8 cellular contexts compared by ENCODE assay signal in genomic region chr1:93042134-93042821, GRCh38. TPM values are rescaled to one million over a fixed set of nuclear protein-coding genes. Genes with fewer than 3 reads are reported as not detected.
A peak's percentile ranks its signal among the peaks of the same experiment; 100 is the strongest.
DNase-seq lines count a peak whose midpoint lies in the region; ATAC-seq, FAIRE-seq and TF ChIP-seq lines count a peak whose summit lies in the region.

No MANE protein-coding gene starts in this region.

- ATAC-seq in HG03280 (IDR thresholded peaks at IDR 0.05; ENCODE audit: unreplicated experiment) (peak; percentile 99), aorta (ENCODE audit: low FRiP score) (no peak)
- peak; percentile 93 for ATAC-seq in stimulated activated memory B cell treated with anti-CD40 and anti-IgM and Interleukin-4, amounts not matched to agents 10 μg/mL and 1 μg/mL and 100 μg/mL, for 72 hours

- peak overlapping the region in 5 of 7 donors; percentile 55 to 85 (median 75) for H3K27ac Mint-ChIP-seq in CD14-positive monocyte
- peak overlapping the region; percentile 95 for H3K27ac Mint-ChIP-seq in activated T-cell treated with anti-CD3 and anti-CD28 coated beads, Interleukin-2, amount 50 U/mL, for 24 hours
- H3K27ac Mint-ChIP-seq in stimulated activated memory B cell treated with anti-CD40 and anti-IgM and Interleukin-4, amounts not matched to agents 10 μg/mL and 1 μg/mL and 100 μg/mL, for 72 hours: peak overlapping the region; percentile 73

- H3K36me3 ChIP-seq in aorta (ENCODE audit: control insufficient read depth in 1 of 2, insufficient read depth in 2 of 2, low read length in 1 of 2): no peaks in the 10 kb centered on the region
- H3K36me3 ChIP-seq in BE2C: no peaks in the 10 kb centered on the region

- peak; percentile 99 for FAIRE-seq in GM19239 (lab: Jason Lieb, UNC)
- no peak for FAIRE-seq in RCC 7860 (lab: Jason Lieb, UNC)

- H3K4me3 ChIP-seq in aorta (ENCODE audit: low read length in 2 of 2): no peak overlapping the region
- no peak overlapping the region for H3K4me3 ChIP-seq in BE2C (ENCODE audit: low read depth, low read length)

- peak overlapping the region; percentile 16 to 44 for H3K4me3 Mint-ChIP-seq in CD14-positive monocyte
- peak overlapping the region; percentile 72 for H3K4me3 Mint-ChIP-seq in activated T-cell treated with anti-CD3 and anti-CD28 coated beads, Interleukin-2, amount 50 U/mL, for 24 hours
- peak overlapping the region; percentile 63 for H3K4me3 Mint-ChIP-seq in stimulated activated memory B cell treated with anti-CD40 and anti-IgM and Interleukin-4, amounts not matched to agents 10 μg/mL and 1 μg/mL and 100 μg/mL, for 72 hours

- DNase-seq in CD14-positive monocyte (ENCODE audit: low spot score) (no peak), GM19239 (ENCODE audit: insufficient read length, low spot score) (peak; percentile 50), RCC 7860 (ENCODE audit: low spot score) (no peak), aorta (no peak), BE2C (no peak)
- no peak for DNase-seq in activated T-cell treated with anti-CD3 and anti-CD28 coated beads, Interleukin-2, amount 50 U/mL, for 24 hours

- H3K4me1 Mint-ChIP-seq in CD14-positive monocyte: peaks cover 18% of the 10 kb centered on the region
- H3K4me1 Mint-ChIP-seq in activated T-cell treated with anti-CD3 and anti-CD28 coated beads, Interleukin-2, amount 50 U/mL, for 24 hours (ENCODE audit: low read depth): peaks cover 26% of the 10 kb centered on the region
- H3K4me1 Mint-ChIP-seq in stimulated activated memory B cell treated with anti-CD40 and anti-IgM and Interleukin-4, amounts not matched to agents 10 μg/mL and 1 μg/mL and 100 μg/mL, for 72 hours: peaks cover 4% of the 10 kb centered on the region

- no peaks in the 10 kb centered on the region for H3K36me3 Mint-ChIP-seq in CD14-positive monocyte
- H3K36me3 Mint-ChIP-seq in activated T-cell treated with anti-CD3 and anti-CD28 coated beads, Interleukin-2, amount 50 U/mL, for 24 hours (ENCODE audit: low read depth): no peaks in the 10 kb centered on the region
- no peaks in the 10 kb centered on the region for H3K36me3 Mint-ChIP-seq in stimulated activated memory B cell treated with anti-CD40 and anti-IgM and Interleukin-4, amounts not matched to agents 10 μg/mL and 1 μg/mL and 100 μg/mL, for 72 hours

- TF ChIP-seq CTCF in CD14-positive monocyte (IDR thresholded peaks at IDR 0.05) (no peak), BE2C (IDR thresholded peaks at IDR 0.05; ENCODE audit: low read depth, low read length) (no peak)

- H3K27ac ChIP-seq in aorta (ENCODE audit: low read depth in 1 of 2, low read length in 2 of 2): no peak overlapping the region

- H3K9me3 ChIP-seq in aorta (ENCODE audit: control insufficient read depth, low read length) (no peaks in the 10 kb centered on the region), BE2C (no peaks in the 10 kb centered on the region)

- WGBS in aorta, 2 donors: 66% methylated on average over 8 of the region's 8 CpGs

- H3K4me1 ChIP-seq in aorta (ENCODE audit: control insufficient read depth in 1 of 2, insufficient read depth in 2 of 2, low read length in 2 of 2): no peaks in the 10 kb centered on the region
- H3K4me1 ChIP-seq in BE2C: no peaks in the 10 kb centered on the region

- H3K27me3 Mint-ChIP-seq in CD14-positive monocyte (ENCODE audit: low read depth in 3 of 3): peaks cover 0 to 5% (median 3%) of the 10 kb centered on the region in 3 donors
- no peaks in the 10 kb centered on the region for H3K27me3 Mint-ChIP-seq in activated T-cell treated with anti-CD3 and anti-CD28 coated beads, Interleukin-2, amount 50 U/mL, for 24 hours
- no peaks in the 10 kb centered on the region for H3K27me3 Mint-ChIP-seq in stimulated activated memory B cell treated with anti-CD40 and anti-IgM and Interleukin-4, amounts not matched to agents 10 μg/mL and 1 μg/mL and 100 μg/mL, for 72 hours

- no peaks in the 10 kb centered on the region for H3K9me3 Mint-ChIP-seq in CD14-positive monocyte
- no peaks in the 10 kb centered on the region for H3K9me3 Mint-ChIP-seq in activated T-cell treated with anti-CD3 and anti-CD28 coated beads, Interleukin-2, amount 50 U/mL, for 24 hours
- H3K9me3 Mint-ChIP-seq in stimulated activated memory B cell treated with anti-CD40 and anti-IgM and Interleukin-4, amounts not matched to agents 10 μg/mL and 1 μg/mL and 100 μg/mL, for 72 hours: no peaks in the 10 kb centered on the region

- intact Hi-C loops in CD14-positive monocyte (cut with micrococcal nuclease) (no loop called here), aorta (cut with DNase I) (no loop called here)

- H3K27me3 ChIP-seq in aorta (ENCODE audit: control insufficient read depth in 1 of 2, insufficient read depth in 2 of 2, low read length in 1 of 2) (no peaks in the 10 kb centered on the region), BE2C (no peaks in the 10 kb centered on the region)

RNA-seq across cellular contexts. Expression of gene MTF2, which starts 36.8 kb away (rescaled TPM):
- polyA plus RNA-seq in CD14-positive monocyte (10 to 100 TPM; 32.5 to 56.3 TPM), aorta (1 to 10 TPM; 6.6 to 8.1 TPM)
- 10 to 100 TPM; 18.2 to 32.7 TPM for total RNA-seq in aorta
- polyA plus RNA-seq in BE2C (2012; ENCODE audit: insufficient read depth, insufficient read length, low read depth): 9.9 TPM
